Comparison of ENCODE assay signal across 18 cellular contexts in genomic region chr14:64673329-64673728, GRCh38. TPM values are rescaled to one million over a fixed set of nuclear protein-coding genes. Genes with fewer than 3 reads are reported as not detected.
DNase-seq lines count a peak whose midpoint lies in the region; TF ChIP-seq lines count a peak whose summit lies in the region.
"Had no signal": no experiment of that assay in that cellular context is flagged by ENCODE, and none has a peak within 500 bp of the region (broad histone marks: within the 10 kb centered on the region; RNA-seq: fewer than 3 reads in every experiment).

No MANE protein-coding gene starts in this region.

- no peaks in the 10 kb centered on the region for H3K9me2 ChIP-seq in Loucy (replicated peaks; ENCODE audit: low read depth, low read length)

- H3K27ac ChIP-seq in coronary artery (peak overlapping the region; percentile 25 to 59), neutrophil (peak overlapping the region; percentile 97)
- H3K27ac ChIP-seq: C4-2B, thyroid gland had no signal

- H2AFZ ChIP-seq in Loucy (ENCODE audit: low read length): peak overlapping the region; percentile 53; the same call in 1 of the 2 replicates

- no peaks in the 10 kb centered on the region for H3K36me3 Mint-ChIP-seq in Calu3 (ENCODE audit: insufficient read depth, unreplicated experiment)
- H3K36me3 Mint-ChIP-seq: activated naive CD8-positive, alpha-beta T cell treated with anti-CD3 and anti-CD28 coated beads for 36 hours had no signal

- BruUV-seq in Calu3 (replicated peaks; lab: Mats Ljungman, UMichigan): no TSS peak

- H3K4me1 Mint-ChIP-seq in Calu3 (ENCODE audit: low read depth, unreplicated experiment): peaks cover 9% of the 10 kb centered on the region

- peak overlapping the region; percentile 38 for H3K4me2 ChIP-seq in Loucy (ENCODE audit: low read depth, low read length, poor library complexity, severe bottlenecking)

- H3K27me3 ChIP-seq in Loucy (ENCODE audit: insufficient read depth, low read length, poor library complexity, severe bottlenecking): no peaks in the 10 kb centered on the region
- H3K27me3 ChIP-seq in neutrophil: no peaks in the 10 kb centered on the region
- H3K27me3 ChIP-seq: thyroid gland had no signal

- H3K4me1 ChIP-seq in Loucy (ENCODE audit: insufficient read depth, low read length, poor library complexity, severe bottlenecking) (peaks cover 33% of the 10 kb centered on the region), neutrophil (ENCODE audit: control insufficient read depth in 1 of 2, insufficient read depth in 1 of 2, low read depth in 1 of 2, low read length in 1 of 2) (peaks cover 56 to 57% of the 10 kb centered on the region in 2 experiments)

- no peak overlapping the region for H3K4me3 Mint-ChIP-seq in Calu3 (ENCODE audit: low read depth, unreplicated experiment)
- H3K4me3 Mint-ChIP-seq: activated naive CD8-positive, alpha-beta T cell treated with anti-CD3 and anti-CD28 coated beads for 36 hours had no signal

- H3K36me3 ChIP-seq in Loucy (ENCODE audit: insufficient read depth, low read length): no peaks in the 10 kb centered on the region
- H3K36me3 ChIP-seq in neutrophil: no peaks in the 10 kb centered on the region
- H3K36me3 ChIP-seq: thyroid gland had no signal

- no peak overlapping the region for H3K27ac Mint-ChIP-seq in Calu3 (ENCODE audit: unreplicated experiment)
- H3K27ac Mint-ChIP-seq: activated naive CD8-positive, alpha-beta T cell treated with anti-CD3 and anti-CD28 coated beads for 36 hours had no signal

- H3K27me3 Mint-ChIP-seq in Calu3 (ENCODE audit: unreplicated experiment): no peaks in the 10 kb centered on the region

- no peak for TF ChIP-seq CTCF in Loucy (conservative IDR thresholded peaks at IDR 0.05; ENCODE audit: low read length)
- TF ChIP-seq CTCF in coronary artery (IDR thresholded peaks at IDR 0.05): no peak
- no peak for TF ChIP-seq CTCF in neutrophil (IDR thresholded peaks at IDR 0.05)
- TF ChIP-seq CTCF in Calu3 (IDR thresholded peaks at IDR 0.05; ENCODE audit: unreplicated experiment): no peak

- no peaks in the 10 kb centered on the region for H3K79me2 ChIP-seq in Loucy (ENCODE audit: insufficient read depth, low read length)

- intact Hi-C loops in Calu3 (cut with micrococcal nuclease; ENCODE audit: unreplicated experiment): loop anchor here (5.0 kb wide), 2 partner anchors 44 to 219 kb away; no protein-coding TSS in a partner anchor

- no peaks in the 10 kb centered on the region for H3K9me3 Mint-ChIP-seq in Calu3 (ENCODE audit: low read depth, unreplicated experiment)
- H3K9me3 Mint-ChIP-seq: activated naive CD8-positive, alpha-beta T cell treated with anti-CD3 and anti-CD28 coated beads for 36 hours had no signal

- H3F3A ChIP-seq in Loucy (ENCODE audit: low read depth): no peaks in the 10 kb centered on the region

- peak overlapping the region; percentile 50 for H3K9ac ChIP-seq in Loucy (ENCODE audit: low read depth, low read length, poor library complexity, severe bottlenecking)

- peak; percentile 43 for DNase-seq in SKM-1 treated with dmso at 0.1 percent for 144 hours (lab: John Stamatoyannopoulos, UW; ENCODE audit: unreplicated experiment)
- DNase-seq in SKM-1 (lab: John Stamatoyannopoulos, UW; ENCODE audit: unreplicated experiment): no peak
- DNase-seq in coronary artery (ENCODE audit: low spot score): no peak
- no peak for DNase-seq in stimulated activated CD4-positive, alpha-beta T cell treated with anti-CD3 and anti-CD28 coated beads, Interleukin-2, amount 100 ng/mL, for 24 hours
- DNase-seq in Calu3: no peak
- no peak for DNase-seq in germinal center (ENCODE audit: low spot score)
- DNase-seq: 8988T; activated CD4-positive, CD25-positive, alpha-beta regulatory T cell; activated naive CD8-positive, alpha-beta T cell treated with anti-CD3 and anti-CD28 coated beads for 36 hours; left colon; NCI-H1092; NCI-H774; RPMI8226; small intestine; thyroid gland had no signal

- H3K9me3 ChIP-seq in Loucy (ENCODE audit: insufficient read depth, low read depth, low read length) (no peaks in the 10 kb centered on the region), neutrophil (no peaks in the 10 kb centered on the region)
- H3K9me3 ChIP-seq: thyroid gland had no signal

- CTCF ChIA-PET in Calu3 (lab: Charles Lee): interaction anchor here (1.6 to 1.9 kb wide), 2 partner anchors 89 to 91 kb away, joined by 5 to 6 read pairs; no protein-coding TSS in a partner anchor

- no peak overlapping the region for H3K4me3 ChIP-seq in Loucy (ENCODE audit: low read length, poor library complexity, severe bottlenecking)
- H3K4me3 ChIP-seq in coronary artery: no peak overlapping the region
- peak overlapping the region; percentile 21 to 56 for H3K4me3 ChIP-seq in neutrophil (ENCODE audit: low read depth in 1 of 2, low read length in 1 of 2)
- H3K4me3 ChIP-seq: thyroid gland had no signal

- H4K20me1 ChIP-seq in Loucy (ENCODE audit: insufficient read depth, low read length, poor library complexity, severe bottlenecking): no peaks in the 10 kb centered on the region

RNA-seq across cellular contexts. Expression of gene PLEKHG3, which starts 30.9 kb away (rescaled TPM):
- 39.0 and 53.6 TPM in 2 replicates for total RNA-seq in Calu3 (2022)

Comparison
In these comparisons a context has a peak if more than half of its experiments do, and no peak if none do; other contexts are left out.
1. H3K4me3 ChIP-seq: peak in neutrophil (2 of 2); none in Loucy (single experiment) and coronary artery (single experiment).